12 cellular contexts compared by ENCODE assay signal in genomic region chr16:638034-638543, GRCh38. TPM values are rescaled to one million over a fixed set of nuclear protein-coding genes. Genes with fewer than 3 reads are reported as not detected.
DNase-seq lines count a peak whose midpoint lies in the region; ATAC-seq, FAIRE-seq and TF ChIP-seq lines count a peak whose summit lies in the region.
"Had no signal": no experiment of that assay in that cellular context is flagged by ENCODE, and none has a peak within 500 bp of the region (broad histone marks: within the 10 kb centered on the region; RNA-seq: fewer than 3 reads in every experiment).

No MANE protein-coding gene starts in this region.

- in situ Hi-C loops in K562 (cut with MboI) (no loop called here), transverse colon (cut with MboI; ENCODE audit: low pct_ligation_motif_present in 1 of 4, low pct_unique_long_range_greater_than_20kb in 1 of 4, low sequenced_read_pairs in 3 of 4) (no loop called here)

- H4K20me1 ChIP-seq in K562 (replicated peaks; ENCODE audit: control insufficient read depth, insufficient read depth, low read length) = no peaks in the 10 kb centered on the region

- TF ChIP-seq RAD21 in K562 (CRISPR knock-in tag; conservative IDR thresholded peaks at IDR 0.05 in 1 of 2, IDR thresholded peaks at IDR 0.05 in 1 of 2) = no peak

- TF ChIP-seq CTCF in heart left ventricle (IDR thresholded peaks at IDR 0.05) = no peak
- no peak for TF ChIP-seq CTCF in K562 (IDR thresholded peaks at IDR 0.05 in 2 of 3, conservative IDR thresholded peaks at IDR 0.05 in 1 of 3; ENCODE audit: insufficient read depth in 2 of 3, low read depth in 1 of 3, low read length in 3 of 3)
- TF ChIP-seq CTCF in transverse colon (IDR thresholded peaks at IDR 0.05) = no peak

- no peak for DNase-seq in heart left ventricle
- no peak for DNase-seq in cardiac septum (ENCODE audit: low spot score)
- no peak for DNase-seq in K562 (ENCODE audit: extremely low read depth in 1 of 4, low spot score in 3 of 4)
- DNase-seq in left kidney (ENCODE audit: low read depth, low spot score) = peak; percentile 33
- DNase-seq in transverse colon = no peak
- no peak for DNase-seq in NCI-H510A treated with DMSO at 0.1 percent for 48 hours (lab: John Stamatoyannopoulos, UW)
- no peak for DNase-seq in left colon
- DNase-seq: cortex of kidney had no signal

- intact Hi-C loops in heart left ventricle (cut with DNase I) (no loop called here), cardiac septum (cut with DNase I) (no loop called here), K562 (cut with micrococcal nuclease) (loop anchor here (5.0 kb wide), 1 partner anchor 39 kb away; the partner anchor contains the start of gene RHBDL1), transverse colon (cut with DNase I; ENCODE audit: low total_unique reads) (no loop called here), left colon (cut with DNase I, micrococcal nuclease) (no loop called here)

- H3K9me3 ChIP-seq in heart left ventricle = no peaks in the 10 kb centered on the region
- H3K9me3 ChIP-seq in K562 (replicated peaks; ENCODE audit: control insufficient read depth, insufficient read depth, low read depth, low read length) = no peaks in the 10 kb centered on the region
- H3K9me3 ChIP-seq in transverse colon = no peaks in the 10 kb centered on the region

- H3K9ac ChIP-seq in K562 (ENCODE audit: insufficient read depth in 1 of 2, low read depth in 2 of 2, low read length in 2 of 2) = peak overlapping the region; percentile 51 to 85; a peak in 2 of 4 replicates

- TF ChIP-seq EP300 in K562 (IDR thresholded peaks at IDR 0.05; ENCODE audit: low read length) (no peak), transverse colon (IDR thresholded peaks at IDR 0.05; ENCODE audit: low read depth) (no peak)

- BruUV-seq in K562 (replicated peaks; lab: Mats Ljungman, UMichigan) = no TSS peak

- H3K4me2 ChIP-seq in K562 (ENCODE audit: insufficient read depth, low read length) = no peak overlapping the region; the same call in 1 of the 2 replicates

- H3K4me3 ChIP-seq in heart left ventricle = no peak overlapping the region
- H3K4me3 ChIP-seq in K562 = no peak overlapping the region
- H3K4me3 ChIP-seq in transverse colon = no peak overlapping the region

- 72 to 94% (median 78%) methylated on average over 11 to 15 of the region's 15 CpGs for WGBS in heart left ventricle, 4 donors
- 77% methylated on average over 13 of the region's 15 CpGs for WGBS in K562 (ENCODE audit: insufficient coverage, low coverage, missing lambda C conversion rate)
- 85% methylated on average over 10 of the region's 15 CpGs; no CpG with 5 or more reads in 1 of the 2 donors for WGBS in transverse colon (ENCODE audit: low coverage in 1 of 2), 2 donors

- TF ChIP-seq POLR2A in heart left ventricle (IDR thresholded peaks at IDR 0.05) = no peak
- TF ChIP-seq POLR2A in K562 (conservative IDR thresholded peaks at IDR 0.05) = no peak
- TF ChIP-seq POLR2A in transverse colon (IDR thresholded peaks at IDR 0.05) = no peak

- H3K79me2 ChIP-seq in K562 (ENCODE audit: control insufficient read depth, insufficient read depth, low read length) = peaks cover 46% of the 10 kb centered on the region

- POLR2A ChIA-PET in K562 (lab: Yijun Ruan, JAX) = interaction anchor here (0.6 kb wide), 2 partner anchors 14 to 56 kb away, joined by 3 to 4 read pairs; no protein-coding TSS in a partner anchor

- no peaks in the 10 kb centered on the region for H3K9me1 ChIP-seq in K562 (ENCODE audit: control insufficient read depth, insufficient read depth, low read length)

- H2AFZ ChIP-seq in K562 (ENCODE audit: low read depth, low read length) = peak overlapping the region; percentile 84

- H3K27me3 ChIP-seq in heart left ventricle = no peaks in the 10 kb centered on the region
- no peaks in the 10 kb centered on the region for H3K27me3 ChIP-seq in K562 (ENCODE audit: control insufficient read depth in 2 of 2, insufficient read depth in 2 of 2, low read length in 2 of 2)
- H3K27me3 ChIP-seq in transverse colon = no peaks in the 10 kb centered on the region

- peak overlapping the region in 11 of 12 donors; percentile 32 to 100 (median 93) for H3K27ac ChIP-seq in heart left ventricle
- H3K27ac ChIP-seq in K562 (ENCODE audit: extremely low read depth, low read depth, low read length) = peak overlapping the region; percentile 75; the same call in 2 of the 3 replicates
- H3K27ac ChIP-seq in transverse colon = peak overlapping the region in 3 of 4 donors; percentile 96 to 100 (median 98)

- ATAC-seq in heart left ventricle (no peak), K562 (no peak), left colon (no peak), HG03457 (IDR thresholded peaks at IDR 0.05; ENCODE audit: unreplicated experiment) (no peak)
- ATAC-seq: activated naive CD4-positive, alpha-beta T cell treated with anti-CD3 and anti-CD28 coated beads, Interleukin-2, amount 50 U/mL, for 72 hours; natural killer cell treated with Interleukin-12 subunit alpha and Interleukin-12 subunit beta and Interleukin-15 and Interleukin-18, amount 100 ng/mL, for 72 hours had no signal

- FAIRE-seq in K562 (lab: Jason Lieb, UNC) = no peak

- H3K36me3 ChIP-seq in heart left ventricle = peaks cover 0 to 13% (median 0%) of the 10 kb centered on the region in 9 donors
- H3K36me3 ChIP-seq in K562 (ENCODE audit: control insufficient read depth, insufficient read depth, low read length) = peaks cover 22% of the 10 kb centered on the region; the same call in 1 of the 3 replicates
- H3K36me3 ChIP-seq in transverse colon = no peaks in the 10 kb centered on the region

- H3K4me1 ChIP-seq in heart left ventricle (peaks cover 3 to 43% (median 25%) of the 10 kb centered on the region in 12 donors), K562 (replicated peaks in 1 of 2; ENCODE audit: control insufficient read depth in 2 of 2, insufficient read depth in 2 of 2, low read length in 2 of 2) (peaks cover 15 to 87% of the 10 kb centered on the region in 2 experiments; a peak in 4 of 5 replicates), transverse colon (peaks cover 17 to 33% (median 28%) of the 10 kb centered on the region in 4 donors)

- CTCF ChIA-PET in K562 (lab: Yijun Ruan, JAX; ENCODE audit: low intra/inter-chr PET ratio) = no interaction called here

RNA-seq across cellular contexts. Expression of gene METTL26, which starts 2.0 kb away (rescaled TPM):
- total RNA-seq in heart left ventricle = 100 to 1,000 TPM in 2 of 9 donors, 10 to 100 TPM in 7; 39.6 to 187 (median 44.7) TPM
- polyA plus RNA-seq in heart left ventricle = 100 to 1,000 TPM; 101 to 165 TPM
- total RNA-seq in cardiac septum = 47.7 TPM
- total RNA-seq in K562 (2011; cell fraction: chromatin; rRNA removed; ENCODE audit: low replicate concordance) = 30.5 and 94.1 TPM in 2 replicates
- 171 and 175 TPM in 2 replicates for total RNA-seq in K562 (2011; cell fraction: nucleolus; rRNA removed)
- total RNA-seq in K562 (2011; cell fraction: nucleoplasm; rRNA removed) = 71.2 and 82.5 TPM in 2 replicates
- 198 and 279 TPM in 2 replicates for total RNA-seq in K562 (2014; rRNA removed)
- 22.9 and 36.2 TPM in 2 replicates for total RNA-seq in K562 (2014; rRNA removed; fragmentation: Illumina TruSeq; extraction: Trizol)
- 75.4 and 76.5 TPM in 2 replicates for total RNA-seq in K562 (2015; rRNA removed; fragmentation: Illumina TruSeq; extraction: Trizol)
- 177 and 184 TPM in 2 replicates for total RNA-seq in K562 (2021)
- polyA plus RNA-seq in K562 (2011; rRNA removed) = 105 and 115 TPM in 2 replicates
- 139 and 392 TPM in 2 replicates for polyA plus RNA-seq in K562 (2011; cell fraction: cytosol; rRNA removed)
- 292 and 379 TPM in 2 replicates for polyA plus RNA-seq in K562 (2011; cell fraction: nucleus; rRNA removed)
- polyA plus RNA-seq in K562 (2012) = 145 and 152 TPM in 2 replicates
- 80.9 and 91.6 TPM in 2 replicates for polyA plus RNA-seq in K562 (2014; fragmentation: Illumina TruSeq; extraction: Trizol)
- 10 to 100 TPM in 1 of 2 experiments, 1 to 10 TPM in 1; 7.3 to 11.6 TPM for polyA plus RNA-seq in K562 (2014; fragmentation: Nextera tagmentation; extraction: Ambion mirVana)
- 262 and 265 TPM in 2 replicates for polyA plus RNA-seq in K562 (2014; rRNA removed)
- polyA minus RNA-seq in K562 (2011; rRNA and poly(A)+ RNA removed) = 8.4 and 17.6 TPM in 2 replicates
- polyA minus RNA-seq in K562 (2011; cell fraction: cytosol; rRNA and poly(A)+ RNA removed) = 56.4 and 65.7 TPM in 2 replicates
- 80.4 and 108 TPM in 2 replicates for polyA minus RNA-seq in K562 (2011; cell fraction: nucleus; rRNA and poly(A)+ RNA removed)
- total RNA-seq in transverse colon = 10 to 100 TPM; 32.6 to 91.8 (median 86.7) TPM
- total RNA-seq in left colon = 10 to 100 TPM; 42.0 to 52.0 TPM

RNA-seq across cellular contexts. Expression of gene MCRIP2, which starts 3.5 kb away (rescaled TPM):
- 100 to 1,000 TPM in 4 of 9 donors, 10 to 100 TPM in 5; 52.3 to 219 (median 89.5) TPM for total RNA-seq in heart left ventricle
- polyA plus RNA-seq in heart left ventricle = 100 to 1,000 TPM in 1 of 2 donors, 10 to 100 TPM in 1; 97.0 to 321 TPM
- 90.3 TPM for total RNA-seq in cardiac septum
- total RNA-seq in K562 (2011; cell fraction: chromatin; rRNA removed; ENCODE audit: low replicate concordance) = 33.6 and 106 TPM in 2 replicates
- 86.7 and 90.7 TPM in 2 replicates for total RNA-seq in K562 (2011; cell fraction: nucleolus; rRNA removed)
- 54.1 and 55.3 TPM in 2 replicates for total RNA-seq in K562 (2011; cell fraction: nucleoplasm; rRNA removed)
- 120 and 148 TPM in 2 replicates for total RNA-seq in K562 (2014; rRNA removed)
- total RNA-seq in K562 (2014; rRNA removed; fragmentation: Illumina TruSeq; extraction: Trizol) = 3.4 and 6.3 TPM in 2 replicates
- total RNA-seq in K562 (2015; rRNA removed; fragmentation: Illumina TruSeq; extraction: Trizol) = 55.8 and 56.1 TPM in 2 replicates
- 110 and 124 TPM in 2 replicates for total RNA-seq in K562 (2021)
- 35.2 and 47.4 TPM in 2 replicates for polyA plus RNA-seq in K562 (2011; rRNA removed)
- 70.6 and 207 TPM in 2 replicates for polyA plus RNA-seq in K562 (2011; cell fraction: cytosol; rRNA removed)
- polyA plus RNA-seq in K562 (2011; cell fraction: nucleus; rRNA removed) = 72.7 and 125 TPM in 2 replicates
- polyA plus RNA-seq in K562 (2012) = 63.1 and 76.1 TPM in 2 replicates
- polyA plus RNA-seq in K562 (2014; fragmentation: Illumina TruSeq; extraction: Trizol) = 12.8 and 40.4 TPM in 2 replicates
- 1 to 10 TPM in 1 of 2 experiments, under 1 TPM in 1; 0.80 to 3.5 TPM for polyA plus RNA-seq in K562 (2014; fragmentation: Nextera tagmentation; extraction: Ambion mirVana)
- polyA plus RNA-seq in K562 (2014; rRNA removed) = 111 and 123 TPM in 2 replicates
- polyA minus RNA-seq in K562 (2011; rRNA and poly(A)+ RNA removed) = 5.2 and 5.6 TPM in 2 replicates
- polyA minus RNA-seq in K562 (2011; cell fraction: cytosol; rRNA and poly(A)+ RNA removed) = 19.4 and 28.1 TPM in 2 replicates
- polyA minus RNA-seq in K562 (2011; cell fraction: nucleus; rRNA and poly(A)+ RNA removed) = 21.5 and 23.7 TPM in 2 replicates
- total RNA-seq in transverse colon = 100 to 1,000 TPM; 158 to 267 (median 211) TPM
- 100 to 1,000 TPM in 1 of 2 donors, 10 to 100 TPM in 1; 98.5 to 161 TPM for total RNA-seq in left colon

RNA-seq across cellular contexts. Expression of gene WFIKKN1, which starts 7.3 kb away (rescaled TPM):
- total RNA-seq in heart left ventricle (1 to 10 TPM in 1 of 9 donors, under 1 TPM in 8; 0.15 to 1.1 (median 0.25) TPM), cardiac septum (0.40 TPM), K562 (2014; rRNA removed) (0.50 and 0.57 TPM in 2 replicates), K562 (2014; rRNA removed; fragmentation: Illumina TruSeq; extraction: Trizol) (not detected in 2 replicates), K562 (2015; rRNA removed; fragmentation: Illumina TruSeq; extraction: Trizol) (0.11 and 0.14 TPM in 2 replicates), K562 (2021) (0.85 and 1.1 TPM in 2 replicates), transverse colon (10 to 100 TPM in 1 of 4 donors, 1 to 10 TPM in 3; 2.3 to 13.1 (median 4.2) TPM), left colon (1 to 10 TPM in 1 of 2 donors, under 1 TPM in 1; 0.64 to 3.6 TPM)
- polyA plus RNA-seq in heart left ventricle (under 1 TPM; 0.30 to 0.51 TPM), K562 (2011; rRNA removed) (0.18 and 0.22 TPM in 2 replicates), K562 (2014; fragmentation: Illumina TruSeq; extraction: Trizol) (0.14 TPM in 1 of 2 replicates, not detected in the other), K562 (2014; fragmentation: Nextera tagmentation; extraction: Ambion mirVana) (not detected), K562 (2014; rRNA removed) (0.30 and 0.54 TPM in 2 replicates)
- 0.83 and 4.1 TPM in 2 replicates for total RNA-seq in K562 (2011; cell fraction: chromatin; rRNA removed; ENCODE audit: low replicate concordance)
- total RNA-seq in K562 (2011; cell fraction: nucleolus; rRNA removed) = 3.3 and 3.8 TPM in 2 replicates
- 1.8 and 2.3 TPM in 2 replicates for total RNA-seq in K562 (2011; cell fraction: nucleoplasm; rRNA removed)
- 0.29 and 2.5 TPM in 2 replicates for polyA plus RNA-seq in K562 (2011; cell fraction: cytosol; rRNA removed)
- 0.56 and 2.4 TPM in 2 replicates for polyA plus RNA-seq in K562 (2011; cell fraction: nucleus; rRNA removed)
- 0.61 and 1.5 TPM in 2 replicates for polyA plus RNA-seq in K562 (2012)
- 0.12 and 0.14 TPM in 2 replicates for polyA minus RNA-seq in K562 (2011; rRNA and poly(A)+ RNA removed)
- polyA minus RNA-seq in K562 (2011; cell fraction: cytosol; rRNA and poly(A)+ RNA removed) = 0.73 and 1.1 TPM in 2 replicates
- polyA minus RNA-seq in K562 (2011; cell fraction: nucleus; rRNA and poly(A)+ RNA removed) = 0.44 and 0.81 TPM in 2 replicates
- total RNA-seq: RPMI7951 had no signal

RNA-seq across cellular contexts. Expression of gene WDR90, which starts 11.1 kb away (rescaled TPM):
- total RNA-seq in heart left ventricle (10 to 100 TPM in 2 of 9 donors, 1 to 10 TPM in 7; 3.7 to 17.4 (median 8.6) TPM), cardiac septum (13.9 TPM), K562 (2014; rRNA removed) (4.9 and 6.5 TPM in 2 replicates), K562 (2014; rRNA removed; fragmentation: Illumina TruSeq; extraction: Trizol) (0.80 and 1.3 TPM in 2 replicates), K562 (2015; rRNA removed; fragmentation: Illumina TruSeq; extraction: Trizol) (3.0 and 3.3 TPM in 2 replicates), K562 (2021) (10.0 and 12.6 TPM in 2 replicates), transverse colon (100 to 1,000 TPM in 2 of 4 donors, 10 to 100 TPM in 2; 23.0 to 166 (median 90.2) TPM), left colon (10 to 100 TPM; 28.3 to 57.6 TPM)
- polyA plus RNA-seq in heart left ventricle (10 to 100 TPM in 1 of 2 donors, 1 to 10 TPM in 1; 5.1 to 10.9 TPM), K562 (2011; rRNA removed) (5.7 and 9.4 TPM in 2 replicates), K562 (2014; fragmentation: Illumina TruSeq; extraction: Trizol) (1.4 and 4.3 TPM in 2 replicates), K562 (2014; fragmentation: Nextera tagmentation; extraction: Ambion mirVana) (under 1 TPM; 0.44 to 0.46 TPM), K562 (2014; rRNA removed) (8.1 and 10.6 TPM in 2 replicates)
- total RNA-seq in K562 (2011; cell fraction: chromatin; rRNA removed; ENCODE audit: low replicate concordance) = 25.8 and 70.2 TPM in 2 replicates
- 50.4 and 60.9 TPM in 2 replicates for total RNA-seq in K562 (2011; cell fraction: nucleolus; rRNA removed)
- 29.8 and 30.4 TPM in 2 replicates for total RNA-seq in K562 (2011; cell fraction: nucleoplasm; rRNA removed)
- polyA plus RNA-seq in K562 (2011; cell fraction: cytosol; rRNA removed) = 3.8 and 9.9 TPM in 2 replicates
- polyA plus RNA-seq in K562 (2011; cell fraction: nucleus; rRNA removed) = 72.9 and 107 TPM in 2 replicates
- 6.3 and 9.5 TPM in 2 replicates for polyA plus RNA-seq in K562 (2012)
- polyA minus RNA-seq in K562 (2011; rRNA and poly(A)+ RNA removed) = 1.0 and 1.4 TPM in 2 replicates
- polyA minus RNA-seq in K562 (2011; cell fraction: cytosol; rRNA and poly(A)+ RNA removed) = 2.6 and 4.5 TPM in 2 replicates
- 20.9 and 23.9 TPM in 2 replicates for polyA minus RNA-seq in K562 (2011; cell fraction: nucleus; rRNA and poly(A)+ RNA removed)

RNA-seq across cellular contexts. Expression of gene RHOT2, which starts 29.8 kb away (rescaled TPM):
- total RNA-seq in heart left ventricle (100 to 1,000 TPM in 1 of 9 donors, 10 to 100 TPM in 8; 33.7 to 102 (median 83.5) TPM), cardiac septum (102 TPM), K562 (2014; rRNA removed) (116 and 158 TPM in 2 replicates), K562 (2014; rRNA removed; fragmentation: Illumina TruSeq; extraction: Trizol) (18.6 and 26.7 TPM in 2 replicates), K562 (2015; rRNA removed; fragmentation: Illumina TruSeq; extraction: Trizol) (83.6 and 87.9 TPM in 2 replicates), K562 (2021) (267 TPM in 2 replicates), transverse colon (100 to 1,000 TPM; 133 to 386 (median 259) TPM), left colon (100 to 1,000 TPM; 118 to 158 TPM)
- polyA plus RNA-seq in heart left ventricle (100 to 1,000 TPM in 1 of 2 donors, 10 to 100 TPM in 1; 77.2 to 143 TPM), K562 (2011; rRNA removed) (118 and 173 TPM in 2 replicates), K562 (2014; fragmentation: Illumina TruSeq; extraction: Trizol) (112 and 139 TPM in 2 replicates), K562 (2014; fragmentation: Nextera tagmentation; extraction: Ambion mirVana) (1 to 10 TPM; 5.0 to 6.8 TPM), K562 (2014; rRNA removed) (373 and 378 TPM in 2 replicates)
- 214 and 929 TPM in 2 replicates for total RNA-seq in K562 (2011; cell fraction: chromatin; rRNA removed; ENCODE audit: low replicate concordance)
- total RNA-seq in K562 (2011; cell fraction: nucleolus; rRNA removed) = 1,026 and 1,077 TPM in 2 replicates
- 329 and 385 TPM in 2 replicates for total RNA-seq in K562 (2011; cell fraction: nucleoplasm; rRNA removed)
- polyA plus RNA-seq in K562 (2011; cell fraction: cytosol; rRNA removed) = 121 and 296 TPM in 2 replicates
- polyA plus RNA-seq in K562 (2011; cell fraction: nucleus; rRNA removed) = 1,454 and 2,407 TPM in 2 replicates
- 192 and 214 TPM in 2 replicates for polyA plus RNA-seq in K562 (2012)
- 14.4 and 20.6 TPM in 2 replicates for polyA minus RNA-seq in K562 (2011; rRNA and poly(A)+ RNA removed)
- polyA minus RNA-seq in K562 (2011; cell fraction: cytosol; rRNA and poly(A)+ RNA removed) = 48.0 and 67.2 TPM in 2 replicates
- 214 and 219 TPM in 2 replicates for polyA minus RNA-seq in K562 (2011; cell fraction: nucleus; rRNA and poly(A)+ RNA removed)
